In genomic region chr5:172830275-172830799, GRCh38 we compare ENCODE assay signal across 24 cellular contexts. TPM values are rescaled to one million over a fixed set of nuclear protein-coding genes. Genes with fewer than 3 reads are reported as not detected.
DNase-seq lines count a peak whose midpoint lies in the region; ATAC-seq and TF ChIP-seq lines count a peak whose summit lies in the region.
"Had no signal": no experiment of that assay in that cellular context is flagged by ENCODE, and none has a peak within 500 bp of the region (broad histone marks: within the 10 kb centered on the region; RNA-seq: fewer than 3 reads in every experiment).

No MANE protein-coding gene starts in this region.

- H3K14ac ChIP-seq in IMR-90 (replicated peaks; ENCODE audit: low read depth, low read length), result peak overlapping the region; percentile 94; the same call in 1 of the 2 replicates

- H2AFZ ChIP-seq in IMR-90 (replicated peaks; ENCODE audit: low read length, poor library complexity), result no peak overlapping the region
- no peak overlapping the region for H2AFZ ChIP-seq in osteoblast (ENCODE audit: low read length)
- H2AFZ ChIP-seq: parathyroid adenoma had no signal

- H2BK120ac ChIP-seq in IMR-90 (ENCODE audit: low read depth, low read length), result peak overlapping the region; percentile 95; the same call in 1 of the 2 replicates

- H3K9me3 ChIP-seq in AG04450 (ENCODE audit: control insufficient read depth, insufficient read depth, low read length) (peaks cover 13% of the 10 kb centered on the region), IMR-90 (ENCODE audit: control insufficient read depth, insufficient read depth, low read length) (peaks cover 9% of the 10 kb centered on the region), osteoblast (ENCODE audit: low read depth, low read length) (no peaks in the 10 kb centered on the region)

- H3K56ac ChIP-seq in IMR-90 (ENCODE audit: extremely low read depth, insufficient read depth, low read length), result 0 out of 2 replicates have a peak overlapping the region, but pooled peaks have one; percentile 35

- no peak for TF ChIP-seq RAD21 in IMR-90 (IDR thresholded peaks at IDR 0.05; ENCODE audit: low read length)

- no peak overlapping the region for H2AK9ac ChIP-seq in IMR-90 (replicated peaks; ENCODE audit: low read depth, low read length, poor library complexity)

- H4K20me1 ChIP-seq in IMR-90 (ENCODE audit: insufficient read depth, low read length), result 0 out of 2 replicates have a peak, but pooled peaks cover 2% of the 10 kb centered on the region
- H4K20me1 ChIP-seq in osteoblast (ENCODE audit: insufficient read depth, low read length), result no peaks in the 10 kb centered on the region

- dilution Hi-C loops in IMR-90 (cut with HindIII; ENCODE audit: low sequenced_read_pairs, unreplicated experiment), result no loop called here

- peak overlapping the region; percentile 90 for H4K91ac ChIP-seq in IMR-90 (ENCODE audit: insufficient read depth, low read depth, low read length)

- TF ChIP-seq CTCF in AG04450 (IDR thresholded peaks at IDR 0.05; ENCODE audit: low read depth, low read length) (no peak), IMR-90 (conservative IDR thresholded peaks at IDR 0.05; ENCODE audit: low read depth, low read length) (no peak), osteoblast (IDR thresholded peaks at IDR 0.05; ENCODE audit: extremely low read depth, low read depth, low read length) (no peak)

- H4K8ac ChIP-seq in IMR-90 (ENCODE audit: low read depth in 2 of 2, low read length in 2 of 2), result peak overlapping the region; percentile 52 to 88

- H3K4ac ChIP-seq in IMR-90 (ENCODE audit: low read depth, low read length), result peak overlapping the region; percentile 95; the same call in 1 of the 2 replicates

- H2BK20ac ChIP-seq in IMR-90 (ENCODE audit: low read depth, low read length), result peak overlapping the region; percentile 89

- no CpG with 5 or more reads among the region's 1 CpG for WGBS in IMR-90 (ENCODE audit: extremely low coverage in 2 of 2, insufficient read length in 1 of 2), 2 experiments

- intact Hi-C loops in IMR-90 (cut with micrococcal nuclease), result loop anchor here (10.0 kb wide), 1 partner anchor 116 kb away; no protein-coding TSS in a partner anchor
- intact Hi-C loops in left cardiac atrium (cut with DNase I), result no loop called here

- H2BK5ac ChIP-seq in IMR-90 (ENCODE audit: low read depth, low read length, poor library complexity, severe bottlenecking), result peak overlapping the region; percentile 79

- POLR2A ChIA-PET in AG04450 (lab: Yijun Ruan, JAX) (no interaction called here), IMR-90 (lab: Charles Lee; ENCODE audit: unreplicated experiment) (no interaction called here)

- ATAC-seq in IMR-90 (ENCODE audit: low read depth), result no peak
- no peak for ATAC-seq in left cardiac atrium
- ATAC-seq: left ventricle myocardium superior; stimulated activated naive CD8-positive, alpha-beta T cell treated with anti-CD3 and anti-CD28 coated beads, Interleukin-15, amount 100 ng/mL, for 72 hours had no signal

- H3K79me2 ChIP-seq in osteoblast (ENCODE audit: insufficient read depth, low read length), result peaks cover 11% of the 10 kb centered on the region
- H3K79me2 ChIP-seq: parathyroid adenoma had no signal

- H3K4me2 ChIP-seq in IMR-90 (ENCODE audit: low read depth, low read length), result no peak overlapping the region
- no peak overlapping the region for H3K4me2 ChIP-seq in osteoblast (ENCODE audit: insufficient read depth, low read length)

- peak overlapping the region; percentile 77 for H3K27ac ChIP-seq in AG04450 (ENCODE audit: low read depth, low read length)
- peak overlapping the region; percentile 65; the same call in 1 of the 2 replicates for H3K27ac ChIP-seq in IMR-90 (ENCODE audit: insufficient read depth, low read length)
- H3K27ac ChIP-seq in epithelial cell of prostate, result peak overlapping the region; percentile 77
- H3K27ac ChIP-seq in osteoblast (ENCODE audit: low read depth, low read length), result peak overlapping the region; percentile 96
- H3K27ac ChIP-seq: parathyroid adenoma, VCaP had no signal

- peaks cover 4 to 41% of the 10 kb centered on the region in 2 experiments; a peak in 3 of 4 replicates for H3K79me1 ChIP-seq in IMR-90 (ENCODE audit: low read depth in 1 of 2, low read length in 2 of 2)

- no TSS peak for BruUV-seq in IMR-90 (replicated peaks; lab: Mats Ljungman, UMichigan)

- peaks cover 20% of the 10 kb centered on the region for H3K9me1 ChIP-seq in IMR-90 (ENCODE audit: insufficient read depth, low read length)

- H3K4me1 ChIP-seq in IMR-90 (ENCODE audit: control insufficient read depth, insufficient read depth, low read length) (peaks cover 16% of the 10 kb centered on the region), osteoblast (ENCODE audit: insufficient read depth, low read length) (peaks cover 43% of the 10 kb centered on the region)
- H3K4me1 ChIP-seq: BE2C had no signal

- H2BK15ac ChIP-seq in IMR-90 (ENCODE audit: low read depth, low read length), result peak overlapping the region; percentile 80

- peak overlapping the region; percentile 24; the same call in 1 of the 2 replicates for H3K18ac ChIP-seq in IMR-90 (ENCODE audit: low read depth, low read length)

- H3K27me3 ChIP-seq in AG04450 (ENCODE audit: control insufficient read depth, insufficient read depth, low read length) (no peaks in the 10 kb centered on the region), IMR-90 (ENCODE audit: control insufficient read depth, insufficient read depth, low read length) (no peaks in the 10 kb centered on the region), osteoblast (ENCODE audit: insufficient read depth, low read length) (no peaks in the 10 kb centered on the region)
- H3K27me3 ChIP-seq: BE2C had no signal

- H4K5ac ChIP-seq in IMR-90 (ENCODE audit: low read depth, low read length), result peak overlapping the region; percentile 69; the same call in 1 of the 2 replicates

- no peak for DNase-seq in AG04450 (ENCODE audit: low read depth, low spot score)
- DNase-seq in IMR-90, result no peak
- DNase-seq in epithelial cell of prostate (ENCODE audit: low read depth, low spot score), result no peak
- DNase-seq in osteoblast (ENCODE audit: insufficient read length, low spot score, missing footprints), result no peak
- no peak for DNase-seq in HT-29 (ENCODE audit: low spot score)
- no peak for DNase-seq in NCI-H774 (lab: John Stamatoyannopoulos, UW)
- DNase-seq in KBM-7, result no peak
- no peak for DNase-seq in left cardiac atrium
- DNase-seq: activated CD4-positive, alpha-beta T cell treated with anti-CD3 and anti-CD28 coated beads for 4 hours; activated T-cell treated with anti-CD3 and anti-CD28 coated beads for 4 hours; BE2C; Caco-2; DMS79; GDM1; left ventricle myocardium superior; MM.1S; naive thymus-derived CD4-positive, alpha-beta T cell; NCI-H1436; SIG-M5; stimulated activated naive CD8-positive, alpha-beta T cell treated with anti-CD3 and anti-CD28 coated beads, Interleukin-15, amount 100 ng/mL, for 72 hours; SW 1271; T-helper 9 cell had no signal

- no peak overlapping the region; the same call in 1 of the 2 replicates for H3K9ac ChIP-seq in IMR-90 (ENCODE audit: low read depth, low read length)
- H3K9ac ChIP-seq: parathyroid adenoma had no signal

- H3K36me3 ChIP-seq in IMR-90 (ENCODE audit: control insufficient read depth, insufficient read depth, low read length) (no peaks in the 10 kb centered on the region), osteoblast (ENCODE audit: insufficient read depth, low read length) (no peaks in the 10 kb centered on the region)
- H3K36me3 ChIP-seq: BE2C had no signal

- CTCF ChIA-PET in AG04450 (lab: Charles Lee) (interaction anchor here (2.6 kb wide), 1 partner anchor 59 kb away, joined by 9 read pairs; the partner anchor contains the start of gene DUSP1), IMR-90 (lab: Yijun Ruan, JAX) (interaction anchor here (1.4 kb wide), 1 partner anchor 58 kb away, joined by 3 read pairs; no protein-coding TSS in a partner anchor)

- no peak overlapping the region for H3K4me3 ChIP-seq in AG04450 (ENCODE audit: low read depth, low read length)
- H3K4me3 ChIP-seq in IMR-90 (ENCODE audit: insufficient read depth, low read depth, low read length), result no peak overlapping the region
- no peak overlapping the region for H3K4me3 ChIP-seq in osteoblast (ENCODE audit: insufficient read depth, low read length)

- in situ Hi-C loops in IMR-90 (cut with MboI; ENCODE audit: low sequenced_read_pairs), result no loop called here
- in situ Hi-C loops in KBM-7 (cut with MboI; ENCODE audit: low pct_unique_long_range_greater_than_20kb, low sequenced_read_pairs), result no loop called here

- peak overlapping the region; percentile 63; the same call in 1 of the 2 replicates for H3K23ac ChIP-seq in IMR-90 (ENCODE audit: low read depth, low read length)

- peak overlapping the region; percentile 42 for H2AK5ac ChIP-seq in IMR-90 (ENCODE audit: low read depth, low read length)

- TF ChIP-seq POLR2A in IMR-90 (IDR thresholded peaks at IDR 0.05; ENCODE audit: low read depth, low read length), result peak; percentile 91

TF ChIP-seq in IMR-90, 13 proteins besides CTCF, POLR2A, EP300 and RAD21 (continues in another document):
- TF ChIP-seq MAZ (IDR thresholded peaks at IDR 0.05; ENCODE audit: borderline replicate concordance, low read depth, low read length) (no peak), FOS (IDR thresholded peaks at IDR 0.05; ENCODE audit: low read depth, low read length) (no peak)
- TF ChIP-seq, protein P1, sequence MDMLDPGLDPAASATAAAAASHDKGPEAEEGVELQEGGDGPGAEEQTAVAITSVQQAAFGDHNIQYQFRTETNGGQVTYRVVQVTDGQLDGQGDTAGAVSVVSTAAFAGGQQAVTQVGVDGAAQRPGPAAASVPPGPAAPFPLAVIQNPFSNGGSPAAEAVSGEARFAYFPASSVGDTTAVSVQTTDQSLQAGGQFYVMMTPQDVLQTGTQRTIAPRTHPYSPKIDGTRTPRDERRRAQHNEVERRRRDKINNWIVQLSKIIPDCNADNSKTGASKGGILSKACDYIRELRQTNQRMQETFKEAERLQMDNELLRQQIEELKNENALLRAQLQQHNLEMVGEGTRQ (IDR thresholded peaks at IDR 0.05; ENCODE audit: low read depth, low read length), result no peak

RNA-seq across cellular contexts. Expression of gene ERGIC1, which starts 3.7 kb away (rescaled TPM):
- polyA plus RNA-seq in AG04450 (2011; rRNA removed), result 137 and 177 TPM in 2 replicates
- 230 and 322 TPM in 2 replicates for polyA minus RNA-seq in AG04450 (2011; rRNA and poly(A)+ RNA removed)
- total RNA-seq in IMR-90 (2012; rRNA removed), result 124 and 134 TPM in 2 replicates
- polyA plus RNA-seq in IMR-90 (2012; rRNA removed), result 185 and 192 TPM in 2 replicates
- polyA plus RNA-seq in IMR-90 (2012; cell fraction: cytosol; rRNA removed), result 59.2 and 179 TPM in 2 replicates
- 128 and 132 TPM in 2 replicates for polyA plus RNA-seq in IMR-90 (2012; cell fraction: nucleus; rRNA removed; ENCODE audit: low replicate concordance)
- 109 and 128 TPM in 2 replicates for total RNA-seq in osteoblast
- 132 and 159 TPM in 2 replicates for total RNA-seq in HT-29 (2014; rRNA removed; shearing (Covaris generic))
- 10 to 100 TPM; 77.3 to 90.8 TPM for total RNA-seq in left cardiac atrium

RNA-seq across cellular contexts. Expression of gene DUSP1, which starts 59.3 kb away (rescaled TPM):
- 98.8 and 147 TPM in 2 replicates for polyA plus RNA-seq in AG04450 (2011; rRNA removed)
- 187 and 265 TPM in 2 replicates for polyA minus RNA-seq in AG04450 (2011; rRNA and poly(A)+ RNA removed)
- total RNA-seq in IMR-90 (2012; rRNA removed), result 304 and 320 TPM in 2 replicates
- polyA plus RNA-seq in IMR-90 (2012; rRNA removed), result 467 and 674 TPM in 2 replicates
- polyA plus RNA-seq in IMR-90 (2012; cell fraction: cytosol; rRNA removed), result 405 and 1,457 TPM in 2 replicates
- polyA plus RNA-seq in IMR-90 (2012; cell fraction: nucleus; rRNA removed; ENCODE audit: low replicate concordance), result 1,904 and 1,990 TPM in 2 replicates
- total RNA-seq in osteoblast, result 69.2 and 74.6 TPM in 2 replicates
- 275 and 286 TPM in 2 replicates for total RNA-seq in HT-29 (2014; rRNA removed; shearing (Covaris generic))
- total RNA-seq in left cardiac atrium, result 100 to 1,000 TPM; 126 to 228 TPM
